Comparison of ENCODE assay signal across 31 cellular contexts in the genomic region with DNA sequence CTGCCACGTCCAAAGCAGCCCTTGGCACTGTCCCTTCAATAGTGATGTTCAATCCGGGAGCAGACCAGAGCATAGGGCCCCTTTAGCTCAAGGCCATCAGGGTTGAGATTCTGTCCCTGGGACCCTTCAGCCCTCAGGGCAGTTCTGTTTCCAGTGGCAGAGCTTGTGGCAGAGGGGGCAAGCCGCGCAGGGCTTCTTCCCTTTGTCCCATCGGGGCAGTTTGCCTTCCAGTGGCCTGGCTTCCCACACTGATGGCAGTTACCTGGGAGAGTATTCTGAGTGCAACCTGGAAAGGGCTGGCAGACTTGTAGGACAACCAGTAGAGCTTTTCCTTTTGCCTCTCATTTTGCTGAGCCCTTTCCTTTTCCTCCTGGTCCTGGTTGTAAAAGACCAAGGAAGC. TPM values are rescaled to one million over a fixed set of nuclear protein-coding genes. Genes with fewer than 3 reads are reported as not detected.
"Had no signal": no experiment of that assay in that cellular context is flagged by ENCODE, and none has a peak within 500 bp of the region (broad histone marks: within the 10 kb centered on the region; RNA-seq: fewer than 3 reads in every experiment).

No MANE protein-coding gene starts in this region.

- DNase-seq: stimulated activated CD4-positive, alpha-beta T cell treated with anti-CD3 and anti-CD28 coated beads, Interleukin-2, amount 100 ng/mL, for 48 hours; stimulated activated CD4-positive, alpha-beta T cell treated with anti-CD3 and anti-CD28 coated beads, Interleukin-4, amount 100 ng/mL, for 1 hour; stimulated activated CD4-positive, alpha-beta T cell treated with anti-CD3 and anti-CD28 coated beads, Interleukin-4, amount 100 ng/mL, for 24 hours; stimulated activated CD4-positive, alpha-beta T cell treated with anti-CD3 and anti-CD28 coated beads, Interleukin-4, amount 100 ng/mL, for 4 hours; stimulated activated CD8-positive, alpha-beta memory T cell treated with anti-CD3 and anti-CD28 coated beads, Interleukin-4, amount 100 ng/mL, for 48 hours; stimulated activated naive B cell treated with anti-CD40 and anti-IgM and Interleukin-4, amounts not matched to agents 10 μg/mL and 1 μg/mL and 100 μg/mL, for 72 hours; stimulated activated naive CD4-positive, alpha-beta T cell; stimulated activated naive CD4-positive, alpha-beta T cell treated with Interleukin-2 at 50 U/mL for 16 hours; stimulated activated naive CD8-positive, alpha-beta T cell treated with anti-CD3 and anti-CD28 coated beads, Interleukin-15, amount 100 ng/mL, for 72 hours; stimulated activated naive CD8-positive, alpha-beta T cell treated with anti-CD3 and anti-CD28 coated beads, Interleukin-15, Interleukin-2, amounts not matched to agents 100 U/mL and 50 U/mL, for 24 hours; stomach; substantia nigra; testis; tibial artery; transverse colon; trophoblast cell; upper lobe of right lung; uterus had no signal

- H3K36me3 Mint-ChIP-seq: stimulated activated memory B cell treated with anti-CD40 and anti-IgM and Interleukin-4, amounts not matched to agents 10 μg/mL and 1 μg/mL and 100 μg/mL, for 72 hours; stimulated activated naive B cell treated with anti-CD40 and anti-IgM and Interleukin-4, amounts not matched to agents 10 μg/mL and 1 μg/mL and 100 μg/mL, for 72 hours; type B pancreatic cell had no signal

- H3K4me3 Mint-ChIP-seq: stimulated activated memory B cell treated with anti-CD40 and anti-IgM and Interleukin-4, amounts not matched to agents 10 μg/mL and 1 μg/mL and 100 μg/mL, for 72 hours; stimulated activated naive B cell treated with anti-CD40 and anti-IgM and Interleukin-4, amounts not matched to agents 10 μg/mL and 1 μg/mL and 100 μg/mL, for 72 hours; stimulated activated naive CD8-positive, alpha-beta T cell treated with anti-CD3 and anti-CD28 coated beads, Interleukin-15, amount 100 ng/mL, for 72 hours; stimulated activated naive CD8-positive, alpha-beta T cell treated with anti-CD3 and anti-CD28 coated beads, Interleukin-15, Interleukin-2, amounts not matched to agents 100 ng/mL and 50 ng/mL, for 24 hours; type B pancreatic cell had no signal

- H3K27ac Mint-ChIP-seq: stimulated activated memory B cell treated with anti-CD40 and anti-IgM and Interleukin-4, amounts not matched to agents 10 μg/mL and 1 μg/mL and 100 μg/mL, for 72 hours; stimulated activated naive B cell treated with anti-CD40 and anti-IgM and Interleukin-4, amounts not matched to agents 10 μg/mL and 1 μg/mL and 100 μg/mL, for 72 hours; stimulated activated naive CD8-positive, alpha-beta T cell treated with anti-CD3 and anti-CD28 coated beads, Interleukin-15, Interleukin-2, amounts not matched to agents 100 ng/mL and 50 ng/mL, for 24 hours; type B pancreatic cell had no signal

- ATAC-seq: stimulated activated memory B cell treated with anti-CD40 and anti-IgM and Interleukin-4, amounts not matched to agents 10 μg/mL and 1 μg/mL and 100 μg/mL, for 72 hours; stimulated activated naive B cell treated with anti-CD40 and anti-IgM and Interleukin-4, amounts not matched to agents 10 μg/mL and 1 μg/mL and 100 μg/mL, for 72 hours; stimulated activated naive CD8-positive, alpha-beta T cell treated with anti-CD3 and anti-CD28 coated beads, Interleukin-15, amount 100 ng/mL, for 72 hours; stimulated activated naive CD8-positive, alpha-beta T cell treated with anti-CD3 and anti-CD28 coated beads, Interleukin-15, Interleukin-2, amounts not matched to agents 100 U/mL and 50 U/mL, for 24 hours; upper lobe of right lung had no signal

- H3K9me3 Mint-ChIP-seq: stimulated activated memory B cell treated with anti-CD40 and anti-IgM and Interleukin-4, amounts not matched to agents 10 μg/mL and 1 μg/mL and 100 μg/mL, for 72 hours; stimulated activated naive B cell treated with anti-CD40 and anti-IgM and Interleukin-4, amounts not matched to agents 10 μg/mL and 1 μg/mL and 100 μg/mL, for 72 hours; stimulated activated naive CD8-positive, alpha-beta T cell treated with anti-CD3 and anti-CD28 coated beads, Interleukin-15, amount 100 ng/mL, for 72 hours; stimulated activated naive CD8-positive, alpha-beta T cell treated with anti-CD3 and anti-CD28 coated beads, Interleukin-15, Interleukin-2, amounts not matched to agents 100 ng/mL and 50 ng/mL, for 24 hours; type B pancreatic cell had no signal

- H3K4me1 Mint-ChIP-seq: stimulated activated memory B cell treated with anti-CD40 and anti-IgM and Interleukin-4, amounts not matched to agents 10 μg/mL and 1 μg/mL and 100 μg/mL, for 72 hours; stimulated activated naive CD8-positive, alpha-beta T cell treated with anti-CD3 and anti-CD28 coated beads, Interleukin-15, amount 100 ng/mL, for 72 hours had no signal

RNA-seq across cellular contexts. Expression of a gene that starts 43.7 kb away (rescaled TPM):
- total RNA-seq: stomach, subcutaneous adipose tissue, suprapubic skin, temporal lobe, testis, thoracic aorta, thyroid gland, tibial nerve, transverse colon, upper lobe of left lung, upper lobe of right lung, ureter, urinary bladder, uterus, vagina had no signal

RNA-seq across cellular contexts. Expression of a gene that starts 44.9 kb away (rescaled TPM):
- total RNA-seq: stomach, subcutaneous adipose tissue, suprapubic skin, temporal lobe, testis, thoracic aorta, thyroid gland, tibial nerve, transverse colon, upper lobe of left lung, upper lobe of right lung, ureter, urinary bladder, uterus, vagina had no signal
